24 cellular contexts compared by ENCODE assay signal in genomic region chr5:59732806-59733205, GRCh38.
"Had no signal": no experiment of that assay in that cellular context is flagged by ENCODE, and none has a peak within 500 bp of the region (broad histone marks: within the 10 kb centered on the region; RNA-seq: fewer than 3 reads in every experiment).

No MANE protein-coding gene starts in this region.

- H3K4me3 ChIP-seq: cardiac muscle cell, MG63 had no signal

- DNase-seq: activated CD4-positive, CD25-positive, alpha-beta regulatory T cell; activated CD8-positive, alpha-beta memory T cell treated with anti-CD3 and anti-CD28 coated beads, Interleukin-2, amount 50 U/mL, for 4 hours; activated CD8-positive, alpha-beta T cell treated with anti-CD3 and anti-CD28 coated beads for 36 hours; activated effector memory CD4-positive, alpha-beta T cell treated with Interleukin-2 at 50 U/mL for 16 hours; activated naive CD4-positive, alpha-beta T cell treated with Interleukin-2 at 50 U/mL for 16 hours; activated naive CD8-positive, alpha-beta T cell treated with anti-CD3 and anti-CD28 coated beads, Interleukin-2, amount 50 U/mL, for 24 hours; amygdala; brain microvascular endothelial cell; MG63; MV-4-11; NCI-H1092 treated with DMSO at 0.1 percent for 48 hours; NCI-H1417 treated with DMSO at 0.1 percent for 48 hours; NCI-H1694; NCI-H2029; NCI-H2107; NCI-H345; NCI-H510A; NCI-H526 treated with DMSO at 0.1 percent for 48 hours; NCI-H82; SIG-M5; SK-N-SH; T-helper 1 cell had no signal

- ATAC-seq: activated CD8-positive, alpha-beta T cell treated with anti-CD3 and anti-CD28 coated beads for 36 hours; activated naive CD4-positive, alpha-beta T cell treated with anti-CD3 and anti-CD28 coated beads, Interleukin-2, amount 50 U/mL, for 72 hours; activated naive CD8-positive, alpha-beta T cell treated with anti-CD3 and anti-CD28 coated beads, Interleukin-2, amount 50 U/mL, for 24 hours had no signal
